Comparison of ENCODE assay signal across 20 cellular contexts in genomic region chr3:69745503-69745902, GRCh38. TPM values are rescaled to one million over a fixed set of nuclear protein-coding genes. Genes with fewer than 3 reads are reported as not detected.
DNase-seq lines count a peak whose midpoint lies in the region; ATAC-seq, FAIRE-seq and TF ChIP-seq lines count a peak whose summit lies in the region.
"Had no signal": no experiment of that assay in that cellular context is flagged by ENCODE, and none has a peak within 500 bp of the region (broad histone marks: within the 10 kb centered on the region; RNA-seq: fewer than 3 reads in every experiment).

No MANE protein-coding gene starts in this region.

- H3K9ac ChIP-seq in DND-41 (ENCODE audit: low read depth, low read length) (no peak overlapping the region), K562 (ENCODE audit: insufficient read depth in 1 of 2, low read depth in 2 of 2, low read length in 2 of 2) (no peak overlapping the region)

- in situ Hi-C loops in K562 (cut with MboI) = no loop called here

- no peak for TF ChIP-seq CTCF in DND-41 (IDR thresholded peaks at IDR 0.05; ENCODE audit: borderline replicate concordance, extremely low read depth, low read length, poor library complexity, severe bottlenecking)
- no peak for TF ChIP-seq CTCF in K562 (IDR thresholded peaks at IDR 0.05 in 2 of 3, conservative IDR thresholded peaks at IDR 0.05 in 1 of 3; ENCODE audit: insufficient read depth in 2 of 3, low read depth in 1 of 3, low read length in 3 of 3)
- TF ChIP-seq CTCF in ovary (IDR thresholded peaks at IDR 0.05) = no peak
- TF ChIP-seq CTCF in tibial artery (IDR thresholded peaks at IDR 0.05) = no peak

- CTCF ChIA-PET in K562 (lab: Yijun Ruan, JAX; ENCODE audit: low intra/inter-chr PET ratio) = no interaction called here

- H3K79me2 ChIP-seq in DND-41 (ENCODE audit: insufficient read depth, low read length) = no peaks in the 10 kb centered on the region
- peaks cover 99% of the 10 kb centered on the region for H3K79me2 ChIP-seq in K562 (ENCODE audit: control insufficient read depth, insufficient read depth, low read length)

- FAIRE-seq in K562 (lab: Jason Lieb, UNC) = peak; percentile 56
- FAIRE-seq: A549, GM12892, H1 had no signal

- intact Hi-C loops in K562 (cut with micrococcal nuclease) (no loop called here), ovary (cut with DNase I) (loop anchor here in 1 of 4 donors (1.0 kb wide), 1 partner anchor 44 kb away; no protein-coding TSS in a partner anchor), tibial artery (cut with DNase I; ENCODE audit: low total_unique reads) (no loop called here)

- H3K27me3 ChIP-seq in DND-41 (ENCODE audit: insufficient read depth, low read length, poor library complexity) (peaks cover 2% of the 10 kb centered on the region), K562 (ENCODE audit: control insufficient read depth in 2 of 2, insufficient read depth in 2 of 2, low read length in 2 of 2) (no peaks in the 10 kb centered on the region), ovary (no peaks in the 10 kb centered on the region), tibial artery (no peaks in the 10 kb centered on the region)

- H3K9me1 ChIP-seq in K562 (ENCODE audit: control insufficient read depth, insufficient read depth, low read length) = no peaks in the 10 kb centered on the region

- TF ChIP-seq RAD21 in K562 (CRISPR knock-in tag; conservative IDR thresholded peaks at IDR 0.05 in 1 of 2, IDR thresholded peaks at IDR 0.05 in 1 of 2) = no peak

- H3K4me1 ChIP-seq in DND-41 (ENCODE audit: insufficient read depth, low read length) (no peaks in the 10 kb centered on the region), K562 (replicated peaks in 1 of 2; ENCODE audit: control insufficient read depth in 2 of 2, insufficient read depth in 2 of 2, low read length in 2 of 2) (peaks cover 0 to 26% of the 10 kb centered on the region in 2 experiments; a peak in 3 of 5 replicates), ovary (ENCODE audit: insufficient read depth) (peaks cover 39% of the 10 kb centered on the region), tibial artery (peaks cover 0 to 82% (median 37%) of the 10 kb centered on the region in 4 donors)

- 43% methylated on average over 2 of the region's 2 CpGs for WGBS in K562 (ENCODE audit: insufficient coverage, low coverage, missing lambda C conversion rate)
- 78 to 85% (median 84%) methylated on average over 2 of the region's 2 CpGs for WGBS in ovary, 3 donors

- TF ChIP-seq POLR2A in K562 (conservative IDR thresholded peaks at IDR 0.05) (no peak), ovary (IDR thresholded peaks at IDR 0.05) (no peak)

- no peak for DNase-seq in DND-41
- no peak for DNase-seq in K562 (ENCODE audit: extremely low read depth in 1 of 4, low spot score in 3 of 4)
- DNase-seq in ovary = no peak
- DNase-seq in tibial artery = no peak
- no peak for DNase-seq in HCEC 1CT
- DNase-seq in activated CD8-positive, alpha-beta memory T cell treated with anti-CD3 and anti-CD28 coated beads for 24 hours = no peak
- no peak for DNase-seq in left lobe of liver (ENCODE audit: low spot score)
- DNase-seq: GF-D8, HFFc6, KG1, NCI-H1092, NCI-H2081 treated with DMSO at 0.1 percent for 48 hours, NCI-H510A, NCI-H82, PC-9 had no signal

- H3K36me3 ChIP-seq in DND-41 (ENCODE audit: insufficient read depth, low read length) (no peaks in the 10 kb centered on the region), K562 (ENCODE audit: control insufficient read depth, insufficient read depth, low read length) (no peaks in the 10 kb centered on the region), ovary (no peaks in the 10 kb centered on the region), tibial artery (no peaks in the 10 kb centered on the region)

- H3K9me3 ChIP-seq in DND-41 (ENCODE audit: insufficient read depth, low read length, severe bottlenecking) = no peaks in the 10 kb centered on the region
- no peaks in the 10 kb centered on the region for H3K9me3 ChIP-seq in K562 (replicated peaks; ENCODE audit: control insufficient read depth, insufficient read depth, low read depth, low read length)
- no peaks in the 10 kb centered on the region for H3K9me3 ChIP-seq in ovary
- H3K9me3 ChIP-seq in tibial artery = no peaks in the 10 kb centered on the region
- H3K9me3 ChIP-seq: A549 had no signal

- H3K4me2 ChIP-seq in DND-41 (ENCODE audit: insufficient read depth, low read length) (no peak overlapping the region), K562 (ENCODE audit: insufficient read depth, low read length) (no peak overlapping the region)
- H3K4me2 ChIP-seq: A549, PC-9 had no signal

- ATAC-seq in DND-41 (ENCODE audit: insufficient read depth, low read depth) (peak; percentile 40; the same call in 1 of the 3 replicates), K562 (no peak; the same call in 2 of the 3 replicates), left lobe of liver (no peak), GM21367 (IDR thresholded peaks at IDR 0.05; ENCODE audit: unreplicated experiment) (no peak)
- ATAC-seq: A549 had no signal

- TF ChIP-seq EP300 in K562 (IDR thresholded peaks at IDR 0.05; ENCODE audit: low read length) (no peak), ovary (IDR thresholded peaks at IDR 0.05) (no peak)

- H3K4me3 ChIP-seq in DND-41 (ENCODE audit: low read depth in 1 of 2, low read length in 2 of 2) (no peak overlapping the region), K562 (no peak overlapping the region), ovary (peak overlapping the region; percentile 0), tibial artery (no peak overlapping the region)
- H3K4me3 ChIP-seq: A549, PC-9 had no signal

- BruUV-seq in K562 (replicated peaks; lab: Mats Ljungman, UMichigan) = no TSS peak

- H2AFZ ChIP-seq in DND-41 (ENCODE audit: low read depth, low read length) = no peak overlapping the region
- no peak overlapping the region for H2AFZ ChIP-seq in K562 (ENCODE audit: low read depth, low read length)
- H2AFZ ChIP-seq: PC-9 had no signal

- H3K27ac ChIP-seq in DND-41 (ENCODE audit: low read length) (no peak overlapping the region), K562 (ENCODE audit: extremely low read depth, low read depth, low read length) (no peak overlapping the region), ovary (peak overlapping the region in 1 of 2 donors; percentile 51), tibial artery (peak overlapping the region; percentile 58 to 64)
- H3K27ac ChIP-seq: A549, C4-2B, PC-9 had no signal

- POLR2A ChIA-PET in K562 (lab: Yijun Ruan, JAX) = no interaction called here

- H4K20me1 ChIP-seq in DND-41 (ENCODE audit: insufficient read depth, low read length) (no peaks in the 10 kb centered on the region), K562 (replicated peaks; ENCODE audit: control insufficient read depth, insufficient read depth, low read length) (no peaks in the 10 kb centered on the region)

TF ChIP-seq in K562, 482 proteins besides CTCF, POLR2A, EP300 and RAD21:
- TF ChIP-seq ZFP1 (CRISPR knock-in tag; IDR thresholded peaks at IDR 0.05) (no peak), CEBPB (tag; IDR thresholded peaks at IDR 0.05) (no peak), WHSC1 (IDR thresholded peaks at IDR 0.05; ENCODE audit: low read length) (no peak), MNT (conservative IDR thresholded peaks at IDR 0.05) (no peak), THRA (IDR thresholded peaks at IDR 0.05) (no peak), ZNF507 (tag; conservative IDR thresholded peaks at IDR 0.05) (no peak)

RNA-seq across cellular contexts. Expression of gene MITF, which starts 6.2 kb away (rescaled TPM):
- total RNA-seq in K562 (2011; cell fraction: chromatin; rRNA removed; ENCODE audit: low replicate concordance) = 14.1 and 25.5 TPM in 2 replicates
- total RNA-seq in K562 (2011; cell fraction: nucleolus; rRNA removed) = 10.0 and 11.2 TPM in 2 replicates
- total RNA-seq in K562 (2011; cell fraction: nucleoplasm; rRNA removed) = 19.1 and 23.1 TPM in 2 replicates
- total RNA-seq in K562 (2014; rRNA removed) = 11.5 and 17.6 TPM in 2 replicates
- 11.1 and 13.5 TPM in 2 replicates for total RNA-seq in K562 (2014; rRNA removed; fragmentation: Illumina TruSeq; extraction: Trizol)
- 13.4 and 14.2 TPM in 2 replicates for total RNA-seq in K562 (2015; rRNA removed; fragmentation: Illumina TruSeq; extraction: Trizol)
- 14.6 and 16.5 TPM in 2 replicates for total RNA-seq in K562 (2021)
- polyA plus RNA-seq in K562 (2011; rRNA removed) = 9.7 and 10.1 TPM in 2 replicates
- 9.3 and 11.5 TPM in 2 replicates for polyA plus RNA-seq in K562 (2011; cell fraction: cytosol; rRNA removed)
- 11.0 and 11.4 TPM in 2 replicates for polyA plus RNA-seq in K562 (2011; cell fraction: nucleus; rRNA removed)
- 7.4 and 9.4 TPM in 2 replicates for polyA plus RNA-seq in K562 (2012)
- polyA plus RNA-seq in K562 (2014; fragmentation: Illumina TruSeq; extraction: Trizol) = 10.7 and 14.9 TPM in 2 replicates
- 1 to 10 TPM; 5.6 to 9.0 TPM for polyA plus RNA-seq in K562 (2014; fragmentation: Nextera tagmentation; extraction: Ambion mirVana)
- 8.4 and 8.7 TPM in 2 replicates for polyA plus RNA-seq in K562 (2014; rRNA removed)
- polyA minus RNA-seq in K562 (2011; rRNA and poly(A)+ RNA removed) = 32.4 and 33.9 TPM in 2 replicates
- 11.4 and 11.9 TPM in 2 replicates for polyA minus RNA-seq in K562 (2011; cell fraction: cytosol; rRNA and poly(A)+ RNA removed)
- 21.8 and 42.0 TPM in 2 replicates for polyA minus RNA-seq in K562 (2011; cell fraction: nucleus; rRNA and poly(A)+ RNA removed)
- 10 to 100 TPM; 19.7 to 38.0 (median 24.9) TPM for total RNA-seq in ovary
- 10 to 100 TPM; 13.6 to 37.1 TPM for polyA plus RNA-seq in ovary
- 4.3 TPM for total RNA-seq in left lobe of liver

Comparison
In these comparisons a context has a peak if more than half of its experiments do, and no peak if none do; other contexts are left out.
1. H3K27ac ChIP-seq: peak in tibial artery (2 of 2); none in DND-41 (single experiment) and K562 (single experiment).